In genomic region chr15:96332854-96333193, GRCh38 we compare ENCODE assay signal across 9 cellular contexts. TPM values are rescaled to one million over a fixed set of nuclear protein-coding genes. Genes with fewer than 3 reads are reported as not detected.
A peak's percentile ranks its signal among the peaks of the same experiment; 100 is the strongest.
DNase-seq lines count a peak whose midpoint lies in the region; FAIRE-seq and TF ChIP-seq lines count a peak whose summit lies in the region.
"Had no signal": no experiment of that assay in that cellular context is flagged by ENCODE, and none has a peak within 500 bp of the region (broad histone marks: within the 10 kb centered on the region; RNA-seq: fewer than 3 reads in every experiment).

No MANE protein-coding gene starts in this region.

- peak overlapping the region; percentile 81 to 91 (median 85) for H3K4me3 ChIP-seq in adrenal gland
- peak overlapping the region; percentile 82 to 86 for H3K4me3 ChIP-seq in testis
- H3K4me3 ChIP-seq: BLaER1 had no signal

- peak overlapping the region; percentile 78 to 95 (median 94) for H3K27ac ChIP-seq in adrenal gland
- peak overlapping the region; percentile 95 to 97 for H3K27ac ChIP-seq in testis
- H3K27ac ChIP-seq: BLaER1 had no signal

- intact Hi-C loops in adrenal gland (cut with DNase I), result no loop called here
- intact Hi-C loops in testis (cut with DNase I; ENCODE audit: low total_unique reads), result loop anchor here (5.0 kb wide), 1 partner anchor 1006 kb away; no protein-coding TSS in a partner anchor

- TF ChIP-seq POLR2A in adrenal gland (IDR thresholded peaks at IDR 0.05) (no peak), testis (IDR thresholded peaks at IDR 0.05) (no peak), GM12891 (IDR thresholded peaks at IDR 0.05; ENCODE audit: low read depth, low read length) (no peak)

- H3K27ac Mint-ChIP-seq in T-helper 2 cell treated with Interferon-gamma antibody and Interleukin-4, amounts not matched to agents 5 μg/mL and 100 μg/mL, for 36 hours, result peak overlapping the region; percentile 69

- peaks cover 4% of the 10 kb centered on the region for H3K4me1 Mint-ChIP-seq in T-helper 2 cell treated with Interferon-gamma antibody and Interleukin-4, amounts not matched to agents 5 μg/mL and 100 μg/mL, for 36 hours (ENCODE audit: low read depth)

- DNase-seq in T-helper 2 cell treated with Interferon-gamma antibody and Interleukin-4, amounts not matched to agents 5 μg/mL and 100 μg/mL, for 36 hours (ENCODE audit: low spot score), result no peak
- DNase-seq in T-helper 2 cell (no peak), adrenal gland (peak in 2 of 7 donors; percentile 18 to 50), left kidney (ENCODE audit: low read depth, low spot score) (peak; percentile 56), testis (no peak), cerebellar cortex (ENCODE audit: low spot score) (no peak), GM12891 (ENCODE audit: insufficient read length, low spot score) (no peak)
- no peak for DNase-seq in activated CD4-positive, CD25-positive, alpha-beta regulatory T cell treated with anti-CD3 and anti-CD28 coated beads, Interleukin-2, amount 50 U/mL, for 72 hours

- H3K4me1 ChIP-seq in adrenal gland (replicated peaks in 1 of 2) (peaks cover 7 to 15% of the 10 kb centered on the region in 2 donors), testis (peaks cover 4% of the 10 kb centered on the region)
- H3K4me1 ChIP-seq: BLaER1 had no signal

- TF ChIP-seq CTCF in adrenal gland (IDR thresholded peaks at IDR 0.05) (no peak), testis (IDR thresholded peaks at IDR 0.05) (no peak)

- H3K27me3 ChIP-seq in adrenal gland (no peaks in the 10 kb centered on the region), testis (no peaks in the 10 kb centered on the region)

- FAIRE-seq in GM12891 (lab: Jason Lieb, UNC), result no peak

- H3K27me3 Mint-ChIP-seq in T-helper 2 cell treated with Interferon-gamma antibody and Interleukin-4, amounts not matched to agents 5 μg/mL and 100 μg/mL, for 36 hours (ENCODE audit: low read depth), result peaks cover 86% of the 10 kb centered on the region

- H3K9me3 Mint-ChIP-seq in T-helper 2 cell treated with Interferon-gamma antibody and Interleukin-4, amounts not matched to agents 5 μg/mL and 100 μg/mL, for 36 hours, result peaks cover 3% of the 10 kb centered on the region

- H3K9me3 ChIP-seq in adrenal gland (replicated peaks in 1 of 3), result no peaks in the 10 kb centered on the region
- H3K9me3 ChIP-seq in testis, result no peaks in the 10 kb centered on the region

- H3K36me3 Mint-ChIP-seq in T-helper 2 cell treated with Interferon-gamma antibody and Interleukin-4, amounts not matched to agents 5 μg/mL and 100 μg/mL, for 36 hours (ENCODE audit: low read depth), result peaks cover 3% of the 10 kb centered on the region

- 0 to 6% (median 1%) methylated on average over 10 to 13 of the region's 13 CpGs for WGBS in adrenal gland, 4 donors
- WGBS in testis, 2 donors, result 0 to 1% methylated on average over 13 of the region's 13 CpGs

- peak overlapping the region; percentile 38 for H3K4me3 Mint-ChIP-seq in T-helper 2 cell treated with Interferon-gamma antibody and Interleukin-4, amounts not matched to agents 5 μg/mL and 100 μg/mL, for 36 hours

- peaks cover 0 to 37% of the 10 kb centered on the region in 2 donors for H3K36me3 ChIP-seq in adrenal gland (replicated peaks in 1 of 2)
- H3K36me3 ChIP-seq in testis (ENCODE audit: low read depth, missing control alignments), result no peaks in the 10 kb centered on the region
- H3K36me3 ChIP-seq: BLaER1 had no signal

TF ChIP-seq in GM12891, 5 proteins besides CTCF, POLR2A, EP300 and RAD21:
- no peak for TF ChIP-seq PAX5 (IDR thresholded peaks at IDR 0.05; ENCODE audit: insufficient read depth, low read length, severe bottlenecking)
- no peak for TF ChIP-seq POU2F2 (IDR thresholded peaks at IDR 0.05; ENCODE audit: low read depth, low read length)
- no peak for TF ChIP-seq SPI1 (IDR thresholded peaks at IDR 0.05; ENCODE audit: low read depth, low read length)
- no peak for TF ChIP-seq POLR2AphosphoS5 (IDR thresholded peaks at IDR 0.05; ENCODE audit: low read depth, low read length)
- no peak for TF ChIP-seq TAF1 (IDR thresholded peaks at IDR 0.05; ENCODE audit: low read depth, low read length)

RNA-seq across cellular contexts. Expression of gene NR2F2, which starts 2.3 kb away (rescaled TPM):
- total RNA-seq in adrenal gland (100 to 1,000 TPM in 2 of 8 donors, 10 to 100 TPM in 6; 22.3 to 113 (median 54.8) TPM), testis (10 to 100 TPM; 31.2 to 38.2 TPM)
- polyA plus RNA-seq in adrenal gland (10 to 100 TPM; 27.3 to 67.9 (median 37.3) TPM), testis (ENCODE audit: insufficient read depth, low read depth, low replicate concordance) (42.9 TPM)
- 14.7 TPM for polyA plus RNA-seq in GM12891 (2012; ENCODE audit: low read depth, missing spikeins)
